ENCODE assay signal across 11 cellular contexts in the genomic region with DNA sequence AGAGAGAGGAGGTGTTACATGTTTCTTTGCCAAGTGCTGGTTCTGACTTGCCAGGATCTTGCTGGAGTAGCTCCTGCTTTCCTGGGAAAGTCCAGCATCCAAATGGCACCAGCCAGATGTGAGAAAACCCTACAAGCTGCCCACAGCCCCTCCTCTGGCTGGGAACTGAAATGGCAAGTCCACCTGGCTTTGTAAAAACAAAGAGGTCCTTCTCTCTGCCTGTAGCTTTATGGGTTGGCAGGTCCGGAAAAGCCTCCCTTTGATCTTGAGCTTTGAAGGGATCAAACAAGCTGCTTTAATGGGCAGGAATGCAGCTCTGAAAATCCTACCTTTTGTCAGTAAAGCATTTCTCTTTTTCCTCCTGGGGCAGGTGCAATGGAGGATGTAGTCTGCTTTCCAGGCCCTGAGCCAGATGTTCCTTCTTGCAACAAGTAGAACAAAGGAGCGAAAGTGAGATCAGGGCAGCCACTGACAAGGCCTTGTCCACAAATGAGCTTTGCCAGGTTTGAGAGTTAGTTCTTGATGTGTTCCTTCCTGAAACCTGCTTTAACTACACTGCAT.
DNase-seq lines count a peak whose midpoint lies in the region; ATAC-seq, FAIRE-seq and TF ChIP-seq lines count a peak whose summit lies in the region.
"Had no signal": no experiment of that assay in that cellular context is flagged by ENCODE, and none has a peak within 500 bp of the region (broad histone marks: within the 10 kb centered on the region; RNA-seq: fewer than 3 reads in every experiment).

No MANE protein-coding gene starts in this region.

- ATAC-seq in GM23338 (peak; percentile 75), esophagus mucosa (peak; percentile 83), sciatic nerve (no peak)

- H2AFZ ChIP-seq in GM23338 = no peak overlapping the region

- peak; percentile 44 to 47 for TF ChIP-seq CTCF in GM23338 (conservative IDR thresholded peaks at IDR 0.05; ENCODE audit: low read depth in 2 of 2)

- intact Hi-C loops in sciatic nerve (cut with DNase I) = no loop called here

- H3K4me3 Mint-ChIP-seq in GM23338 = no peak overlapping the region
- H3K4me3 Mint-ChIP-seq: activated naive CD4-positive, alpha-beta T cell treated with anti-CD3 and anti-CD28 coated beads for 36 hours had no signal

- H3K4me1 ChIP-seq in GM23338 (ENCODE audit: insufficient read depth) = peaks cover 8% of the 10 kb centered on the region

- H3K4me3 ChIP-seq in GM23338 = no peak overlapping the region
- H3K4me3 ChIP-seq: esophagus squamous epithelium had no signal

- peaks cover 15% of the 10 kb centered on the region for H3K4me1 Mint-ChIP-seq in GM23338

- H3K27ac ChIP-seq in GM23338 (ENCODE audit: low read depth) = peak overlapping the region; percentile 16; the same call in 1 of the 2 replicates

- no peak for TF ChIP-seq POLR2A in GM12891 (IDR thresholded peaks at IDR 0.05; ENCODE audit: low read depth, low read length)

- H3K9me2 ChIP-seq in GM23338 (ENCODE audit: insufficient read depth) = peaks cover 3% of the 10 kb centered on the region; the same call in 1 of the 2 replicates

- no peaks in the 10 kb centered on the region for H4K20me1 ChIP-seq in GM23338 (replicated peaks; ENCODE audit: insufficient read depth)

- no peaks in the 10 kb centered on the region for H3K36me3 ChIP-seq in GM23338 (ENCODE audit: insufficient read depth)
- H3K36me3 ChIP-seq: esophagus squamous epithelium had no signal

- DNase-seq in GM23338 (ENCODE audit: low spot score) (peak; percentile 77), NCI-H446 (lab: John Stamatoyannopoulos, UW) (peak; percentile 14 to 42), pons (ENCODE audit: low spot score) (peak; percentile 66), sciatic nerve (ENCODE audit: low spot score) (no peak), medulla oblongata (ENCODE audit: extremely low spot score) (no peak), GM12891 (ENCODE audit: insufficient read length, low spot score) (no peak)
- no peak for DNase-seq in activated CD4-positive, CD25-positive, alpha-beta regulatory T cell treated with anti-CD3 and anti-CD28 coated beads, Interleukin-2, amount 50 U/mL, for 72 hours
- DNase-seq: activated naive CD4-positive, alpha-beta T cell treated with anti-CD3 and anti-CD28 coated beads for 36 hours; esophagus squamous epithelium; NCI-H187 treated with DMSO at 0.1 percent for 48 hours had no signal

- H3K27me3 Mint-ChIP-seq in GM23338 (ENCODE audit: insufficient read depth, low read depth, poor library complexity) = peaks cover 1% of the 10 kb centered on the region

- H3K9me3 Mint-ChIP-seq in GM23338 = peaks cover 8% of the 10 kb centered on the region; the same call in 2 of the 3 replicates

- no peak overlapping the region for H3K27ac Mint-ChIP-seq in GM23338
- H3K27ac Mint-ChIP-seq: activated naive CD4-positive, alpha-beta T cell treated with anti-CD3 and anti-CD28 coated beads for 36 hours had no signal

- no peak for FAIRE-seq in GM12891 (lab: Jason Lieb, UNC)

- no peaks in the 10 kb centered on the region for H3F3A ChIP-seq in GM23338 (replicated peaks; ENCODE audit: low read depth)

- H3K4me2 ChIP-seq in GM23338 = no peak overlapping the region

- no peaks in the 10 kb centered on the region for H3K27me3 ChIP-seq in GM23338 (ENCODE audit: insufficient read depth)

- no peaks in the 10 kb centered on the region for H3K79me2 ChIP-seq in GM23338 (replicated peaks; ENCODE audit: insufficient read depth)

- H3K36me3 Mint-ChIP-seq in GM23338 (ENCODE audit: low read depth) = peaks cover 14% of the 10 kb centered on the region

TF ChIP-seq in GM23338, 12 proteins besides CTCF, POLR2A, EP300 and RAD21 (continues in another document):
- no peak for TF ChIP-seq EZH2phosphoT487 (IDR thresholded peaks at IDR 0.05; ENCODE audit: unreplicated experiment)

TF ChIP-seq in GM12891, 5 proteins besides CTCF, POLR2A, EP300 and RAD21:
- TF ChIP-seq PAX5 (IDR thresholded peaks at IDR 0.05; ENCODE audit: insufficient read depth, low read length, severe bottlenecking) (no peak), POU2F2 (IDR thresholded peaks at IDR 0.05; ENCODE audit: low read depth, low read length) (no peak), TAF1 (IDR thresholded peaks at IDR 0.05; ENCODE audit: low read depth, low read length) (no peak)

Comparison
In these comparisons a context has a peak if more than half of its experiments do, and no peak if none do; other contexts are left out.
1. DNase-seq: peak in GM23338 (single experiment), NCI-H446 (2 of 2) and pons (single experiment); none in sciatic nerve (single experiment), medulla oblongata (single experiment), GM12891 (single experiment) and activated CD4-positive, CD25-positive, alpha-beta regulatory T cell treated with anti-CD3 and anti-CD28 coated beads, Interleukin-2, amount 50 U/mL, for 72 hours (single experiment).